ENCODE assay signal across 10 cellular contexts in the genomic region with DNA sequence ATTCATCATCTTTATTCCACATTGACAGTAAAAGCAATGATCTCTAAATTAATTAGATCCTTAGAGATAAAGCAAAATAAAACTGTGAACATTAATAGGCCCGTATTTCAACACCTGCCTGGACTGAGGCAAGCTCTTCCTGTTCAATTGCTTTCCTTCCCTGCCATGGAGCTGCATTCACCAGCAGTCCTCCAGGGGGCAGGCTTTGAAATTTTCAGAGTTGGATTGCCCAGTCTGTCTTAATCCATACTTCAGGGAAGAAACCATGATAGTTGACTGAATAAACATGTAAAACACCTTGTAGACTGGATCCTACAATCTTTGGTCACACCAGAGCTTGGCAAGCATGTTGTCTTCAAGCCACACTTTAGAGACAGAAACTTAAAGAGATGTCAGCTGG.
A peak's percentile ranks its signal among the peaks of the same experiment; 100 is the strongest.
DNase-seq lines count a peak whose midpoint lies in the region; ATAC-seq and TF ChIP-seq lines count a peak whose summit lies in the region.
"Had no signal": no experiment of that assay in that cellular context is flagged by ENCODE, and none has a peak within 500 bp of the region (broad histone marks: within the 10 kb centered on the region; RNA-seq: fewer than 3 reads in every experiment).

No MANE protein-coding gene starts in this region.

- peaks cover 6% of the 10 kb centered on the region for H3K4me1 Mint-ChIP-seq in type B pancreatic cell (ENCODE audit: unreplicated experiment)

- H3K36me3 ChIP-seq in left ventricle myocardium inferior, result no peaks in the 10 kb centered on the region
- H3K36me3 ChIP-seq: thoracic aorta had no signal

- H3K4me1 ChIP-seq in left ventricle myocardium inferior, result no peaks in the 10 kb centered on the region

- TF ChIP-seq CTCF in left ventricle myocardium inferior (IDR thresholded peaks at IDR 0.05; ENCODE audit: borderline replicate concordance) (peak; percentile 30), LNCaP clone FGC (IDR thresholded peaks at IDR 0.05; ENCODE audit: control insufficient read depth, extremely low read depth, insufficient read depth) (peak; percentile 33), epithelial cell of esophagus (IDR thresholded peaks at IDR 0.05; ENCODE audit: insufficient read depth, low read depth, low read length, missing control alignments) (peak; percentile 41), type B pancreatic cell (conservative IDR thresholded peaks at IDR 0.05) (peak; percentile 70)

- no peaks in the 10 kb centered on the region for H3K9me3 Mint-ChIP-seq in type B pancreatic cell

- no peak overlapping the region for H3K4me3 ChIP-seq in left ventricle myocardium inferior
- no peak overlapping the region for H3K4me3 ChIP-seq in LNCaP clone FGC (ENCODE audit: low read depth, low read length)
- H3K4me3 ChIP-seq in epithelial cell of esophagus (ENCODE audit: low read length), result no peak overlapping the region
- H3K4me3 ChIP-seq: thoracic aorta had no signal

- no peaks in the 10 kb centered on the region for H3K36me3 Mint-ChIP-seq in type B pancreatic cell

- no peak overlapping the region for H3K4me3 Mint-ChIP-seq in type B pancreatic cell

- intact Hi-C loops in left ventricle myocardium inferior (cut with micrococcal nuclease) (no loop called here), left cardiac atrium (cut with DNase I) (no loop called here)

- H3K27me3 ChIP-seq in left ventricle myocardium inferior (ENCODE audit: low read depth), result no peaks in the 10 kb centered on the region

- no peaks in the 10 kb centered on the region for H3K9me3 ChIP-seq in left ventricle myocardium inferior (replicated peaks)
- H3K9me3 ChIP-seq: thoracic aorta had no signal

- no peak overlapping the region for H3K27ac ChIP-seq in left ventricle myocardium inferior (replicated peaks)
- H3K27ac ChIP-seq: thoracic aorta had no signal

- H3K27ac Mint-ChIP-seq in type B pancreatic cell, result no peak overlapping the region

- H3K27me3 Mint-ChIP-seq in type B pancreatic cell, result no peaks in the 10 kb centered on the region

- ATAC-seq in left cardiac atrium (no peak), GM21381 (IDR thresholded peaks at IDR 0.05; ENCODE audit: unreplicated experiment) (no peak), GM18873 (IDR thresholded peaks at IDR 0.05; ENCODE audit: low FRiP score, unreplicated experiment) (no peak), HG02678 (IDR thresholded peaks at IDR 0.05; ENCODE audit: unreplicated experiment) (no peak)

- no peak for DNase-seq in left ventricle myocardium inferior
- DNase-seq in left cardiac atrium, result no peak
- peak; percentile 14 for DNase-seq in LNCaP clone FGC (ENCODE audit: low read depth)
- DNase-seq in epithelial cell of esophagus (ENCODE audit: low read depth), result peak; percentile 9
- no peak for DNase-seq in type B pancreatic cell (ENCODE audit: extremely low spot score, unreplicated experiment)
- DNase-seq: NCI-H1092 had no signal

Comparison
In these comparisons a context has a peak if more than half of its experiments do, and no peak if none do; other contexts are left out.
1. DNase-seq: peak in LNCaP clone FGC (single experiment) and epithelial cell of esophagus (single experiment); none in left ventricle myocardium inferior (single experiment), left cardiac atrium (single experiment) and type B pancreatic cell (single experiment).
2. Peak in every context shown above with its lines, with median percentiles within 50 percentile points of each other: CTCF ChIP-seq.